In the genomic region with DNA sequence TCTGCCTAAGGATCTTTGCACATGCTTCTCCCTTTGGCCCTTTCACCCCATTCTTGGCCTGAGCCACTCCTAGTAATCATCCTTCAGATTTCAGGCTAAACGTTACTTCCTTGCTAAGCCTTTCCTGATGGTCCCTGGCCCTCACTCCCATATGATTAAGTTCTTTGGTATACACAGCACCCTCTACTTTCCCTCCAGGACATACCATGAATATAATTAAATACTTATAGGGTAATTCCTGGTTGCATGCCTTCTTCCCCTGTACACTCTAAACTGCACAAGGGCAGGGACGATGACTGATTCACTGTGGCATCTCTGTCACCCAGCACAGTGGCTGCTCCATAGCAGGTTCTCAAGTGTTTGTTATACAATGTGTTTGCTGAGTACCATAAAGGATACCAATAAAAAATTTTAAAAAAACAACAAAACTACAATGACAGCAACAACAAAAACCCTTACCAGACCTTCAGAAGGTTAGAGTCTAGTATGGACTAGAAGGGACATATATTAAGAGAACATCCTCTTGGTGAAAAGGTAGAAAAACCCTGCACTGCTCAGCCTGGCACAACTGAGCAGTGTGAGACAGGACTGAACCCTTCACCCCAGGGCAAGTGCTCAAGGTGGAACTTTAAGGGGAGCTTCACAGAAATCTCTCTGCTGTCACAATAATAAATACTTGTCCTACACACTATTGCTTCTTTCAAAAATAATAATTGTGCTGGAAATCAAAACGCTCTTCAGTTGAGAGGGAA, we compare ENCODE assay signal across 1 cellular context.
TF ChIP-seq lines count a peak whose summit lies in the region.

No MANE protein-coding gene starts in this region.

TF ChIP-seq in WTC11, 78 proteins besides CTCF, POLR2A, EP300 and RAD21 (continued from another document):
- TF ChIP-seq, protein P1, sequence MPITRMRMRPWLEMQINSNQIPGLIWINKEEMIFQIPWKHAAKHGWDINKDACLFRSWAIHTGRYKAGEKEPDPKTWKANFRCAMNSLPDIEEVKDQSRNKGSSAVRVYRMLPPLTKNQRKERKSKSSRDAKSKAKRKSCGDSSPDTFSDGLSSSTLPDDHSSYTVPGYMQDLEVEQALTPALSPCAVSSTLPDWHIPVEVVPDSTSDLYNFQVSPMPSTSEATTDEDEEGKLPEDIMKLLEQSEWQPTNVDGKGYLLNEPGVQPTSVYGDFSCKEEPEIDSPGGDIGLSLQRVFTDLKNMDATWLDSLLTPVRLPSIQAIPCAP (CRISPR knock-in tag; IDR thresholded peaks at IDR 0.05), result no peak
- TF ChIP-seq ZNF121 (CRISPR knock-in tag; IDR thresholded peaks at IDR 0.05), result no peak
- TF ChIP-seq, protein P2, sequence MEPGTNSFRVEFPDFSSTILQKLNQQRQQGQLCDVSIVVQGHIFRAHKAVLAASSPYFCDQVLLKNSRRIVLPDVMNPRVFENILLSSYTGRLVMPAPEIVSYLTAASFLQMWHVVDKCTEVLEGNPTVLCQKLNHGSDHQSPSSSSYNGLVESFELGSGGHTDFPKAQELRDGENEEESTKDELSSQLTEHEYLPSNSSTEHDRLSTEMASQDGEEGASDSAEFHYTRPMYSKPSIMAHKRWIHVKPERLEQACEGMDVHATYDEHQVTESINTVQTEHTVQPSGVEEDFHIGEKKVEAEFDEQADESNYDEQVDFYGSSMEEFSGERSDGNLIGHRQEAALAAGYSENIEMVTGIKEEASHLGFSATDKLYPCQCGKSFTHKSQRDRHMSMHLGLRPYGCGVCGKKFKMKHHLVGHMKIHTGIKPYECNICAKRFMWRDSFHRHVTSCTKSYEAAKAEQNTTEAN (CRISPR knock-in tag; IDR thresholded peaks at IDR 0.05), result no peak
- TF ChIP-seq, protein P3, sequence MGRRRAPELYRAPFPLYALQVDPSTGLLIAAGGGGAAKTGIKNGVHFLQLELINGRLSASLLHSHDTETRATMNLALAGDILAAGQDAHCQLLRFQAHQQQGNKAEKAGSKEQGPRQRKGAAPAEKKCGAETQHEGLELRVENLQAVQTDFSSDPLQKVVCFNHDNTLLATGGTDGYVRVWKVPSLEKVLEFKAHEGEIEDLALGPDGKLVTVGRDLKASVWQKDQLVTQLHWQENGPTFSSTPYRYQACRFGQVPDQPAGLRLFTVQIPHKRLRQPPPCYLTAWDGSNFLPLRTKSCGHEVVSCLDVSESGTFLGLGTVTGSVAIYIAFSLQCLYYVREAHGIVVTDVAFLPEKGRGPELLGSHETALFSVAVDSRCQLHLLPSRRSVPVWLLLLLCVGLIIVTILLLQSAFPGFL (CRISPR knock-in tag; IDR thresholded peaks at IDR 0.05; ENCODE audit: borderline replicate concordance), result no peak
